In the genomic region with DNA sequence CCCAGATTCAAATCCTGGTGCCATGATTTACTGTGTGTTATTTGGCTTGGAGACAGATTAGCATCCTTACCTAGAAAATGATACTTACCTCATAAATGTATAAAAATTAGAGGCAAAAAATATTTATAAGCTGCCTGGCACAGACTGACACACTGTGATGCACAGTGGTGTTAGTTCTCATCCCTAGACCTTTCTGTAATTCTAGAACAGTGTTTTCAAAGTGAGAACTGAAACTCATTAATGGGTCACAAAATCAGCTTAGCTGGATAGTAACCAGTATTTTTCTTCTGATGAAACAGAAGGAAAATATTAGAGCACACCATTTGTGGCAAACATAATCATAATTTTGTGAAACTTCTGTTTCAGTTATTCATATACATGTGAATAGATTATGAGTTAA, we compare ENCODE assay signal across 23 cellular contexts. TPM values are rescaled to one million over a fixed set of nuclear protein-coding genes. Genes with fewer than 3 reads are reported as not detected.
DNase-seq lines count a peak whose midpoint lies in the region; ATAC-seq and TF ChIP-seq lines count a peak whose summit lies in the region.
"Had no signal": no experiment of that assay in that cellular context is flagged by ENCODE, and none has a peak within 500 bp of the region (broad histone marks: within the 10 kb centered on the region; RNA-seq: fewer than 3 reads in every experiment).

No MANE protein-coding gene starts in this region.

- H3K4me1 Mint-ChIP-seq in activated T-helper 17 cell treated with anti-CD3 and anti-CD28 coated beads, Interleukin-2, amount 50 U/mL, for 72 hours: no peaks in the 10 kb centered on the region
- peaks cover 32% of the 10 kb centered on the region for H3K4me1 Mint-ChIP-seq in chondrocyte (ENCODE audit: low read depth)
- H3K4me1 Mint-ChIP-seq in stimulated activated naive B cell treated with anti-CD40 and anti-IgM and Interleukin-4, amounts not matched to agents 10 μg/mL and 1 μg/mL and 100 μg/mL, for 72 hours: peaks cover 10 to 24% of the 10 kb centered on the region in 2 donors

- peak overlapping the region in 1 of 2 experiments; percentile 6 for H3K4me3 ChIP-seq in neutrophil (ENCODE audit: low read depth in 1 of 2, low read length in 1 of 2)
- no peak overlapping the region for H3K4me3 ChIP-seq in tibial artery

- H3K27ac Mint-ChIP-seq in activated T-helper 17 cell treated with anti-CD3 and anti-CD28 coated beads, Interleukin-2, amount 50 U/mL, for 72 hours: no peak overlapping the region
- H3K27ac Mint-ChIP-seq in chondrocyte (ENCODE audit: unreplicated experiment): peak overlapping the region; percentile 45
- H3K27ac Mint-ChIP-seq in stimulated activated naive B cell treated with anti-CD40 and anti-IgM and Interleukin-4, amounts not matched to agents 10 μg/mL and 1 μg/mL and 100 μg/mL, for 72 hours: no peak overlapping the region
- H3K27ac Mint-ChIP-seq: B cell; CD4-positive, alpha-beta T cell; CD8-positive, alpha-beta T cell had no signal

- DNase-seq in chondrocyte (ENCODE audit: low spot score) (no peak), retina (no peak), tibial artery (no peak), HUDEP-2 (lab: John Stamatoyannopoulos, UW; ENCODE audit: unreplicated experiment in 76 of 76) (no peak)
- no peak for DNase-seq in stimulated activated naive B cell treated with anti-CD40 and anti-IgM and Interleukin-4, amounts not matched to agents 10 μg/mL and 1 μg/mL and 100 μg/mL, for 72 hours
- DNase-seq: 8988T; AML-193; Caco-2; Calu3; CD4-positive, alpha-beta T cell; CD8-positive, alpha-beta T cell; DMS53; DMS79; DND-41; EL; GDM1 had no signal

- H3K36me3 ChIP-seq in neutrophil (peaks cover 34% of the 10 kb centered on the region), tibial artery (peaks cover 9 to 15% (median 12%) of the 10 kb centered on the region in 3 donors)

- peaks cover 50 to 77% of the 10 kb centered on the region in 2 experiments for H3K4me1 ChIP-seq in neutrophil (ENCODE audit: control insufficient read depth in 1 of 2, insufficient read depth in 1 of 2, low read depth in 1 of 2, low read length in 1 of 2)
- no peaks in the 10 kb centered on the region for H3K4me1 ChIP-seq in tibial artery
- H3K4me1 ChIP-seq: Caco-2 had no signal

- H3K4me3 Mint-ChIP-seq in activated T-helper 17 cell treated with anti-CD3 and anti-CD28 coated beads, Interleukin-2, amount 50 U/mL, for 72 hours: no peak overlapping the region
- no peak overlapping the region for H3K4me3 Mint-ChIP-seq in chondrocyte (ENCODE audit: unreplicated experiment)
- no peak overlapping the region for H3K4me3 Mint-ChIP-seq in stimulated activated naive B cell treated with anti-CD40 and anti-IgM and Interleukin-4, amounts not matched to agents 10 μg/mL and 1 μg/mL and 100 μg/mL, for 72 hours
- H3K4me3 Mint-ChIP-seq: B cell; CD4-positive, alpha-beta T cell; CD8-positive, alpha-beta T cell had no signal

- no peaks in the 10 kb centered on the region for H3K27me3 Mint-ChIP-seq in activated T-helper 17 cell treated with anti-CD3 and anti-CD28 coated beads, Interleukin-2, amount 50 U/mL, for 72 hours
- H3K27me3 Mint-ChIP-seq in chondrocyte (ENCODE audit: low read depth): no peaks in the 10 kb centered on the region
- no peaks in the 10 kb centered on the region for H3K27me3 Mint-ChIP-seq in stimulated activated naive B cell treated with anti-CD40 and anti-IgM and Interleukin-4, amounts not matched to agents 10 μg/mL and 1 μg/mL and 100 μg/mL, for 72 hours
- H3K27me3 Mint-ChIP-seq: B cell; CD4-positive, alpha-beta T cell had no signal

- H3K36me3 Mint-ChIP-seq in activated T-helper 17 cell treated with anti-CD3 and anti-CD28 coated beads, Interleukin-2, amount 50 U/mL, for 72 hours (ENCODE audit: low read depth): peaks cover 53% of the 10 kb centered on the region
- peaks cover 31% of the 10 kb centered on the region for H3K36me3 Mint-ChIP-seq in chondrocyte (ENCODE audit: low read depth)
- peaks cover 65 to 75% of the 10 kb centered on the region in 2 donors for H3K36me3 Mint-ChIP-seq in stimulated activated naive B cell treated with anti-CD40 and anti-IgM and Interleukin-4, amounts not matched to agents 10 μg/mL and 1 μg/mL and 100 μg/mL, for 72 hours

- peaks cover 15% of the 10 kb centered on the region for H3K9me3 Mint-ChIP-seq in activated T-helper 17 cell treated with anti-CD3 and anti-CD28 coated beads, Interleukin-2, amount 50 U/mL, for 72 hours
- H3K9me3 Mint-ChIP-seq in chondrocyte (ENCODE audit: low read depth): peaks cover 30% of the 10 kb centered on the region
- H3K9me3 Mint-ChIP-seq in stimulated activated naive B cell treated with anti-CD40 and anti-IgM and Interleukin-4, amounts not matched to agents 10 μg/mL and 1 μg/mL and 100 μg/mL, for 72 hours: peaks cover 29 to 35% of the 10 kb centered on the region in 2 donors

- TF ChIP-seq CTCF in chondrocyte (IDR thresholded peaks at IDR 0.05) (no peak), neutrophil (IDR thresholded peaks at IDR 0.05) (no peak), tibial artery (IDR thresholded peaks at IDR 0.05) (no peak)

- H3K27me3 ChIP-seq in neutrophil: no peaks in the 10 kb centered on the region
- H3K27me3 ChIP-seq in tibial artery: no peaks in the 10 kb centered on the region
- H3K27me3 ChIP-seq: BLaER1 treated with 17β-estradiol and CSF1 and Interleukin-3, amounts not matched to agents 10 nM and 100 nM had no signal

- ATAC-seq in activated T-helper 17 cell treated with anti-CD3 and anti-CD28 coated beads, Interleukin-2, amount 50 U/mL, for 72 hours (replicated peaks): peak; percentile 55
- ATAC-seq in stimulated activated naive B cell treated with anti-CD40 and anti-IgM and Interleukin-4, amounts not matched to agents 10 μg/mL and 1 μg/mL and 100 μg/mL, for 72 hours (replicated peaks): peak; percentile 52 to 69
- ATAC-seq in HG03175 (IDR thresholded peaks at IDR 0.05; ENCODE audit: unreplicated experiment): no peak
- ATAC-seq: CD8-positive, alpha-beta T cell had no signal

- H3K9me3 ChIP-seq in neutrophil (no peaks in the 10 kb centered on the region), tibial artery (peaks cover 27 to 54% (median 50%) of the 10 kb centered on the region in 3 donors)

- intact Hi-C loops in tibial artery (cut with DNase I; ENCODE audit: low total_unique reads): no loop called here

- H3K27ac ChIP-seq in neutrophil (peak overlapping the region; percentile 68), tibial artery (no peak overlapping the region)
- H3K27ac ChIP-seq: BLaER1 treated with 17β-estradiol and CSF1 and Interleukin-3, amounts not matched to agents 10 nM and 100 nM; C4-2B had no signal

RNA-seq across cellular contexts. Expression of a gene that starts 17.9 kb away (rescaled TPM):
- total RNA-seq in activated T-helper 17 cell treated with anti-CD3 and anti-CD28 coated beads, Interleukin-2, amount 50 U/mL, for 72 hours: 10 to 100 TPM; 20.3 to 29.2 TPM
- total RNA-seq in chondrocyte: 12.9 to 16.9 TPM (median 13.0 TPM) in 3 replicates

RNA-seq across cellular contexts. Expression of a gene that starts 56.3 kb away (rescaled TPM):
- 10 to 100 TPM; 32.7 to 77.0 TPM for total RNA-seq in activated T-helper 17 cell treated with anti-CD3 and anti-CD28 coated beads, Interleukin-2, amount 50 U/mL, for 72 hours
- not detected in 3 replicates for total RNA-seq in chondrocyte
- total RNA-seq: Caco-2, Calu3, G401 had no signal

Comparison
In these comparisons a context has a peak if more than half of its experiments do, and no peak if none do; other contexts are left out.
1. RNA of a gene that starts 56.3 kb away (total RNA-seq): 32.7 to 77.0 TPM in activated T-helper 17 cell treated with anti-CD3 and anti-CD28 coated beads, Interleukin-2, amount 50 U/mL, for 72 hours; not detected in chondrocyte; every median in the first group is over 10 times any median in the second.